In the genomic region with DNA sequence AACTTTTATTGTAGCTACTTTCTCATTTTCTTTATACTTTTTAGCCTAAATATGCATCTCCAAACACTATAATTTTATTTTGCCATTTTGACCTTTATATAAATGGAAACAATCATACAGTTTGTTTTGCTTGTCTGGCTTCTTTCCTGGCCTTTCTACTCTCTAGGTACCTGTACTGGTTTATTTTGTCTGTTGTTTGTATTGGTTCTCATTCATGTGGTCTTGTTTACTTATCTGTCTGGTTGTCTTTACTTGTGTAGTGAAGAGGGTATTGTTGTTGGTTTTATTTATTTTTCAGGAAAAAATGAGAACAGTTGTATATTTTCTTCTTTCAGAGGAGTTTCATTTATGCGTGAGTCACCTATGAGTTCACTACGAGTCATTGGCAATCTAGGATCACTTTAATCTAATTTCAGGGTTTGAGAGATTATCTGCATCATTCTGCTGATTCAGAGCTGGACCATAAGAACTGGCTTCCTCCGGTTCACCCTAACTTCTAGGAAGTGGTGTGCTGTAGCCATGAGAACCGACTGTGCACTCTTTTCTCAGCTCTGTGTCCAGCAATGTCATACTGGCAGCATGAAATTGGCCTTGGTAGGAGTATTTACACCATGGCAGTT, we compare ENCODE assay signal across 18 cellular contexts. TPM values are rescaled to one million over a fixed set of nuclear protein-coding genes. Genes with fewer than 3 reads are reported as not detected.
A peak's percentile ranks its signal among the peaks of the same experiment; 100 is the strongest.
DNase-seq lines count a peak whose midpoint lies in the region; ATAC-seq and TF ChIP-seq lines count a peak whose summit lies in the region.
"Had no signal": no experiment of that assay in that cellular context is flagged by ENCODE, and none has a peak within 500 bp of the region (broad histone marks: within the 10 kb centered on the region; RNA-seq: fewer than 3 reads in every experiment).

No MANE protein-coding gene starts in this region.

- peak; percentile 77 to 85 for ATAC-seq in activated T-cell treated with anti-CD3 and anti-CD28 coated beads, Interleukin-2, amount 50 U/mL, for 4 hours
- no peak for ATAC-seq in GM21825 (IDR thresholded peaks at IDR 0.05; ENCODE audit: unreplicated experiment)
- ATAC-seq: K562 had no signal

- no peaks in the 10 kb centered on the region for H3K36me3 Mint-ChIP-seq in activated T-cell treated with anti-CD3 and anti-CD28 coated beads, Interleukin-2, amount 50 U/mL, for 4 hours (ENCODE audit: insufficient read depth)
- H3K36me3 Mint-ChIP-seq: type B pancreatic cell had no signal

- H2AFZ ChIP-seq in smooth muscle cell (ENCODE audit: low read depth) = no peak overlapping the region

- H3K4me2 ChIP-seq in smooth muscle cell = no peak overlapping the region
- H3K4me2 ChIP-seq: SK-N-SH had no signal

- H3K9me3 ChIP-seq in smooth muscle cell (replicated peaks; ENCODE audit: low read depth) = peaks cover 7% of the 10 kb centered on the region
- H3K9me3 ChIP-seq: esophagus squamous epithelium, SK-N-SH had no signal

- no peaks in the 10 kb centered on the region for H3K4me1 ChIP-seq in smooth muscle cell (ENCODE audit: low read depth)
- H3K4me1 ChIP-seq: esophagus squamous epithelium had no signal

- no peaks in the 10 kb centered on the region for H3K36me3 ChIP-seq in smooth muscle cell (ENCODE audit: low read depth)
- H3K36me3 ChIP-seq: esophagus squamous epithelium, WERI-Rb-1 had no signal

- peaks cover 6% of the 10 kb centered on the region for H3K4me1 Mint-ChIP-seq in activated T-cell treated with anti-CD3 and anti-CD28 coated beads, Interleukin-2, amount 50 U/mL, for 4 hours (ENCODE audit: low read depth)

- no peaks in the 10 kb centered on the region for H3K27me3 ChIP-seq in smooth muscle cell (ENCODE audit: low read depth)
- H3K27me3 ChIP-seq: esophagus squamous epithelium had no signal

- DNase-seq in activated T-cell treated with anti-CD3 and anti-CD28 coated beads, Interleukin-2, amount 50 U/mL, for 4 hours = no peak
- DNase-seq in activated T-cell treated with anti-CD3 and anti-CD28 coated beads for 4 hours = no peak
- peak; percentile 12 for DNase-seq in NCI-H774 (lab: John Stamatoyannopoulos, UW)
- peak; percentile 23 for DNase-seq in epithelial cell of esophagus (ENCODE audit: low read depth)
- DNase-seq in smooth muscle cell (lab: John Stamatoyannopoulos, UW; ENCODE audit: unreplicated experiment) = no peak
- no peak for DNase-seq in NAMALWA (ENCODE audit: low spot score)
- DNase-seq in cerebellum (ENCODE audit: low spot score) = no peak
- DNase-seq: activated effector memory CD4-positive, alpha-beta T cell treated with Interleukin-2 at 50 U/mL for 16 hours; esophagus squamous epithelium; NCI-H2081 treated with DMSO at 0.1 percent for 48 hours; NK-92 treated with Interleukin-12 subunit alpha and Interleukin-12 subunit beta, amount 100 ng/mL, for 24 hours; nucleus accumbens; SK-N-SH; stimulated activated CD4-positive, alpha-beta T cell treated with anti-CD3 and anti-CD28 coated beads, Interleukin-12 subunit alpha, Interleukin-12 subunit beta, amount 100 ng/mL, for 4 hours; WERI-Rb-1 had no signal

- peaks cover 5% of the 10 kb centered on the region for H3K27me3 Mint-ChIP-seq in activated T-cell treated with anti-CD3 and anti-CD28 coated beads, Interleukin-2, amount 50 U/mL, for 4 hours (ENCODE audit: low read depth)

- no peaks in the 10 kb centered on the region for H4K20me1 ChIP-seq in smooth muscle cell (ENCODE audit: low read depth)

- no peak overlapping the region for H3K4me3 Mint-ChIP-seq in activated T-cell treated with anti-CD3 and anti-CD28 coated beads, Interleukin-2, amount 50 U/mL, for 4 hours
- H3K4me3 Mint-ChIP-seq: type B pancreatic cell had no signal

- peak overlapping the region; percentile 58 for H3K27ac ChIP-seq in smooth muscle cell (ENCODE audit: low read depth)
- H3K27ac ChIP-seq: WERI-Rb-1 had no signal

- TF ChIP-seq CTCF in epithelial cell of esophagus (IDR thresholded peaks at IDR 0.05; ENCODE audit: insufficient read depth, low read depth, low read length, missing control alignments) = no peak
- no peak for TF ChIP-seq CTCF in smooth muscle cell (IDR thresholded peaks at IDR 0.05; ENCODE audit: borderline replicate concordance, insufficient read depth, poor library complexity, severe bottlenecking)

- H3K79me2 ChIP-seq in smooth muscle cell (ENCODE audit: low read depth) = no peaks in the 10 kb centered on the region

- H3K9ac ChIP-seq in smooth muscle cell (ENCODE audit: low read depth) = no peak overlapping the region
- H3K9ac ChIP-seq: SK-N-SH had no signal

- 57% methylated on average over 4 of the region's 4 CpGs for WGBS in smooth muscle cell (ENCODE audit: low lambda C conversion rate)

- no peak overlapping the region for H3K4me3 ChIP-seq in epithelial cell of esophagus (ENCODE audit: low read length)
- no peak overlapping the region for H3K4me3 ChIP-seq in smooth muscle cell
- H3K4me3 ChIP-seq: esophagus squamous epithelium, K562 had no signal

- H3K9me3 Mint-ChIP-seq in activated T-cell treated with anti-CD3 and anti-CD28 coated beads, Interleukin-2, amount 50 U/mL, for 4 hours = peaks cover 8% of the 10 kb centered on the region

- no peaks in the 10 kb centered on the region for H3F3A ChIP-seq in smooth muscle cell (ENCODE audit: low read depth)

RNA-seq across cellular contexts. Expression of a gene that starts 33.1 kb away (rescaled TPM):
- total RNA-seq in activated T-cell treated with anti-CD3 and anti-CD28 coated beads, Interleukin-2, amount 50 U/mL, for 4 hours = 10 to 100 TPM; 30.4 to 34.1 (median 31.9) TPM
- 24.4 and 35.7 TPM in 2 replicates for total RNA-seq in smooth muscle cell
- 6.2 and 9.8 TPM in 2 replicates for polyA plus RNA-seq in smooth muscle cell
- total RNA-seq in cerebellum = 38.8 TPM

Comparison
In these comparisons a context has a peak if more than half of its experiments do, and no peak if none do; other contexts are left out.
1. DNase-seq: peak in NCI-H774 (single experiment) and epithelial cell of esophagus (single experiment); none in activated T-cell treated with anti-CD3 and anti-CD28 coated beads, Interleukin-2, amount 50 U/mL, for 4 hours (single experiment), activated T-cell treated with anti-CD3 and anti-CD28 coated beads for 4 hours (single experiment), smooth muscle cell (single experiment), NAMALWA (single experiment) and cerebellum (single experiment).